Comparison of ENCODE assay signal across 10 cellular contexts in genomic region chr22:43861529-43861928, GRCh38. TPM values are rescaled to one million over a fixed set of nuclear protein-coding genes. Genes with fewer than 3 reads are reported as not detected.
A peak's percentile ranks its signal among the peaks of the same experiment; 100 is the strongest.
DNase-seq lines count a peak whose midpoint lies in the region; ATAC-seq and TF ChIP-seq lines count a peak whose summit lies in the region.
"Had no signal": no experiment of that assay in that cellular context is flagged by ENCODE, and none has a peak within 500 bp of the region (broad histone marks: within the 10 kb centered on the region; RNA-seq: fewer than 3 reads in every experiment).

No MANE protein-coding gene starts in this region.

- no peaks in the 10 kb centered on the region for H3K36me3 Mint-ChIP-seq in T-helper 2 cell treated with Interferon-gamma antibody and Interleukin-4, amounts not matched to agents 5 μg/mL and 100 μg/mL, for 36 hours (ENCODE audit: low read depth)

- H3K4me3 Mint-ChIP-seq in T-helper 2 cell treated with Interferon-gamma antibody and Interleukin-4, amounts not matched to agents 5 μg/mL and 100 μg/mL, for 36 hours = no peak overlapping the region

- TF ChIP-seq POLR2A in testis (IDR thresholded peaks at IDR 0.05) = no peak

- DNase-seq in left ventricle myocardium superior = peak; percentile 12
- no peak for DNase-seq in right atrium auricular region (ENCODE audit: low spot score)
- DNase-seq in astrocyte of the cerebellum (ENCODE audit: low read depth) = no peak
- DNase-seq in left kidney (ENCODE audit: low read depth, low spot score) = peak; percentile 52
- DNase-seq in testis = no peak
- no peak for DNase-seq in MV-4-11 (lab: John Stamatoyannopoulos, UW)
- no peak for DNase-seq in iPS-NIHi11 (ENCODE audit: low spot score)
- no peak for DNase-seq in T-helper 2 cell treated with Interferon-gamma antibody and Interleukin-4, amounts not matched to agents 5 μg/mL and 100 μg/mL, for 36 hours (ENCODE audit: low spot score)
- DNase-seq: cerebellar nuclear complex had no signal

- H3K4me1 ChIP-seq in right atrium auricular region (peaks cover 0 to 5% of the 10 kb centered on the region in 2 donors), testis (no peaks in the 10 kb centered on the region)

- no peak overlapping the region for H3K27ac Mint-ChIP-seq in T-helper 2 cell treated with Interferon-gamma antibody and Interleukin-4, amounts not matched to agents 5 μg/mL and 100 μg/mL, for 36 hours

- peaks cover 44% of the 10 kb centered on the region for H3K27me3 Mint-ChIP-seq in T-helper 2 cell treated with Interferon-gamma antibody and Interleukin-4, amounts not matched to agents 5 μg/mL and 100 μg/mL, for 36 hours (ENCODE audit: low read depth)

- H3K4me1 Mint-ChIP-seq in T-helper 2 cell treated with Interferon-gamma antibody and Interleukin-4, amounts not matched to agents 5 μg/mL and 100 μg/mL, for 36 hours (ENCODE audit: low read depth) = no peaks in the 10 kb centered on the region

- WGBS in testis, 2 donors = 26 to 34% methylated on average over 6 to 9 of the region's 9 CpGs

- peaks cover 4% of the 10 kb centered on the region for H3K9me3 Mint-ChIP-seq in T-helper 2 cell treated with Interferon-gamma antibody and Interleukin-4, amounts not matched to agents 5 μg/mL and 100 μg/mL, for 36 hours

- intact Hi-C loops in left ventricle myocardium superior (cut with micrococcal nuclease) (no loop called here), testis (cut with DNase I; ENCODE audit: low total_unique reads) (no loop called here)

- no peak for TF ChIP-seq CTCF in right atrium auricular region (IDR thresholded peaks at IDR 0.05)
- TF ChIP-seq CTCF in astrocyte of the cerebellum (IDR thresholded peaks at IDR 0.05; ENCODE audit: low read depth, low read length, missing control alignments) = no peak
- no peak for TF ChIP-seq CTCF in testis (IDR thresholded peaks at IDR 0.05)

- H3K27ac ChIP-seq in right atrium auricular region (no peak overlapping the region), testis (peak overlapping the region in 1 of 2 donors; percentile 15)

- no peak overlapping the region for H3K4me3 ChIP-seq in right atrium auricular region
- H3K4me3 ChIP-seq in astrocyte of the cerebellum (ENCODE audit: low read depth, low read length) = peak overlapping the region; percentile 30
- peak overlapping the region; percentile 51 to 55 for H3K4me3 ChIP-seq in testis

- H3K9me3 ChIP-seq in right atrium auricular region = peaks cover 0 to 12% of the 10 kb centered on the region in 2 donors
- H3K9me3 ChIP-seq in testis = no peaks in the 10 kb centered on the region

- H3K27me3 ChIP-seq in right atrium auricular region = peaks cover 0 to 5% of the 10 kb centered on the region in 2 donors
- H3K27me3 ChIP-seq in testis = no peaks in the 10 kb centered on the region

- in situ Hi-C loops in astrocyte of the cerebellum (cut with HindIII; ENCODE audit: low sequenced_read_pairs) = no loop called here

- H3K36me3 ChIP-seq in right atrium auricular region (no peaks in the 10 kb centered on the region), testis (ENCODE audit: low read depth, missing control alignments) (no peaks in the 10 kb centered on the region)

- ATAC-seq in left ventricle myocardium superior = no peak

RNA-seq across cellular contexts. Expression of gene SULT4A1, which starts 0.8 kb away (rescaled TPM):
- total RNA-seq in left ventricle myocardium superior (0.45 TPM), right atrium auricular region (under 1 TPM in 1 of 2 donors, not detected in 1; 0.12 TPM), testis (10 to 100 TPM; 10.3 to 11.9 TPM)
- 11.2 TPM for polyA plus RNA-seq in testis (ENCODE audit: insufficient read depth, low read depth, low replicate concordance)
- total RNA-seq: activated CD8-positive, alpha-beta memory T cell treated with anti-CD3 and anti-CD28 coated beads for 36 hours had no signal

RNA-seq across cellular contexts. Expression of gene PNPLA5, which starts 30.3 kb away (rescaled TPM):
- not detected for total RNA-seq in left ventricle myocardium superior
- not detected for total RNA-seq in right atrium auricular region
- total RNA-seq in testis = not detected
- polyA plus RNA-seq in testis (ENCODE audit: insufficient read depth, low read depth, low replicate concordance) = not detected
- total RNA-seq: activated CD8-positive, alpha-beta memory T cell treated with anti-CD3 and anti-CD28 coated beads for 36 hours had no signal

RNA-seq across cellular contexts. Expression of gene EFCAB6, which starts 49.4 kb away (rescaled TPM):
- total RNA-seq in left ventricle myocardium superior = 1.5 TPM
- 1 to 10 TPM; 1.5 TPM for total RNA-seq in right atrium auricular region
- total RNA-seq in testis = 10 to 100 TPM; 41.3 to 81.5 TPM
- polyA plus RNA-seq in testis (ENCODE audit: insufficient read depth, low read depth, low replicate concordance) = 108 TPM

Comparison
In these comparisons a context has a peak if more than half of its experiments do, and no peak if none do; other contexts are left out.
1. DNase-seq: peak in left ventricle myocardium superior (single experiment) and left kidney (single experiment); none in right atrium auricular region (single experiment), astrocyte of the cerebellum (single experiment), testis (single experiment), MV-4-11 (single experiment), iPS-NIHi11 (single experiment) and T-helper 2 cell treated with Interferon-gamma antibody and Interleukin-4, amounts not matched to agents 5 μg/mL and 100 μg/mL, for 36 hours (single experiment).
2. H3K4me3 ChIP-seq: peak in astrocyte of the cerebellum (single experiment) and testis (2 of 2); none in right atrium auricular region (0 of 2).
3. RNA of gene EFCAB6, which starts 49.4 kb away (total RNA-seq): 41.3 to 81.5 TPM in testis; 1.5 TPM in left ventricle myocardium superior (single experiment) and 1.5 TPM in right atrium auricular region; every median in the first group is over 10 times any median in the second.